In the genomic region with DNA sequence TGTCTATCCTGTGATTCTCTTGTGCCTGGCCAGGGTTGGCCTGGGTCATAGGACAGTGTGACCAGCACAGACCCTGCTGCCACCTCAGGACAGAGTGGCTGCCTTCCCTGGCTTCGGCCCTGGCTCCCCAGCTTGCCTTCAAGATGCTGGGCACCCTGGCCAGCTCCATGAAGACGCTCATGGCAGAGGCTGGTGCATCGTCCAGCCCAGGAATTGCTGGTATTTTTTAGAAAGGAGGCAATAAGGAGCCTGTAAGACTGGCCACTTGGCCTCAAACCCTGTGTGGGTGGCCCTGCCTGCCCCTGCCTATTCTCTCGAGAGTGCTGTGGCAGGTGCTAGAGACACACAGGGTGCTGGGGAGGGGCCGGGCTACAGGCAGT, we compare ENCODE assay signal across 14 cellular contexts.
"Had no signal": no experiment of that assay in that cellular context is flagged by ENCODE, and none has a peak within 500 bp of the region (broad histone marks: within the 10 kb centered on the region; RNA-seq: fewer than 3 reads in every experiment).

No MANE protein-coding gene starts in this region.

- DNase-seq: activated CD4-positive, alpha-beta T cell treated with anti-CD3 and anti-CD28 coated beads, Interleukin-2, amount 50 U/mL, for 4 hours; activated naive CD4-positive, alpha-beta T cell treated with Interleukin-2 at 50 U/mL for 16 hours; dermis blood vessel endothelial cell; effector memory CD8-positive, alpha-beta T cell; esophagus squamous epithelium; left colon; mammary epithelial cell; stimulated activated CD8-positive, alpha-beta memory T cell treated with anti-CD3 and anti-CD28 coated beads, Interleukin-4, amount 100 ng/mL, for 48 hours; stimulated activated naive CD4-positive, alpha-beta T cell treated with Interleukin-2 at 50 U/mL for 16 hours; WERI-Rb-1 had no signal

- H3K4me3 Mint-ChIP-seq: effector memory CD8-positive, alpha-beta T cell; T-helper 17 cell had no signal

- H3K27ac ChIP-seq: esophagus squamous epithelium, ovary, WERI-Rb-1 had no signal

- H3K4me1 Mint-ChIP-seq: T-helper 17 cell had no signal

- H3K27me3 ChIP-seq: ovary had no signal

- H3K4me1 ChIP-seq: esophagus squamous epithelium had no signal

- ATAC-seq: effector memory CD8-positive, alpha-beta T cell; left colon; sciatic nerve; T-helper 17 cell had no signal

- H3K36me3 ChIP-seq: esophagus squamous epithelium, ovary, tibial artery, WERI-Rb-1 had no signal

- H3K4me3 ChIP-seq: esophagus squamous epithelium, ovary, tibial artery had no signal

- H3K27ac Mint-ChIP-seq: effector memory CD8-positive, alpha-beta T cell; T-helper 17 cell had no signal
